9 cellular contexts compared by ENCODE assay signal in genomic region chrX:134753185-134754008, GRCh38. TPM values are rescaled to one million over a fixed set of nuclear protein-coding genes. Genes with fewer than 3 reads are reported as not detected.
DNase-seq lines count a peak whose midpoint lies in the region; ATAC-seq, FAIRE-seq and TF ChIP-seq lines count a peak whose summit lies in the region.
"Had no signal": no experiment of that assay in that cellular context is flagged by ENCODE, and none has a peak within 500 bp of the region (broad histone marks: within the 10 kb centered on the region; RNA-seq: fewer than 3 reads in every experiment).

No MANE protein-coding gene starts in this region.

- peak; percentile 42 for DNase-seq in EL
- DNase-seq in NCI-H1694 (lab: John Stamatoyannopoulos, UW) = peak; percentile 45
- no peak for DNase-seq in GM12878 (ENCODE audit: low read depth, low spot score)
- DNase-seq in myocyte (ENCODE audit: low read depth) = peak; percentile 64
- DNase-seq in activated CD4-positive, alpha-beta T cell treated with anti-CD3 and anti-CD28 coated beads, Interleukin-2, amount 50 U/mL, for 48 hours = no peak
- DNase-seq in substantia nigra (lab: John Stamatoyannopoulos, UW) = no peak
- no peak for DNase-seq in T-helper 2 cell treated with Interferon-gamma antibody and Interleukin-4, amounts not matched to agents 5 μg/mL and 100 μg/mL, for 36 hours (ENCODE audit: low spot score)
- DNase-seq: activated naive CD4-positive, alpha-beta T cell had no signal

- H3K27ac ChIP-seq in GM12878 (ENCODE audit: control insufficient read depth, insufficient read depth) (no peak overlapping the region), substantia nigra (ENCODE audit: low read depth, low read length, poor library complexity, severe bottlenecking) (no peak overlapping the region)

- peak; percentile 31 for TF ChIP-seq RAD21 in GM12878 (IDR thresholded peaks at IDR 0.05; ENCODE audit: insufficient read depth, low read depth, low read length)

- no peak for TF ChIP-seq POLR2A in GM12878 (IDR thresholded peaks at IDR 0.05; ENCODE audit: low read depth, low read length)

- intact Hi-C loops in GM12878 (cut with micrococcal nuclease; ENCODE audit: unreplicated experiment) = loop anchor here (5.0 kb wide), 1 partner anchor 231 kb away; no protein-coding TSS in a partner anchor

- no peaks in the 10 kb centered on the region for H3K27me3 ChIP-seq in GM12878 (replicated peaks in 1 of 2; ENCODE audit: control insufficient read depth in 2 of 2, insufficient read depth in 2 of 2, low read length in 1 of 2)

- no peaks in the 10 kb centered on the region for H3K36me3 ChIP-seq in GM12878 (ENCODE audit: control insufficient read depth in 2 of 2, insufficient read depth in 2 of 2, low read length in 1 of 2)

- H3K9me3 ChIP-seq in GM12878 (replicated peaks; ENCODE audit: control insufficient read depth, insufficient read depth, low read length) = no peaks in the 10 kb centered on the region

- H3K4me2 ChIP-seq in GM12878 (ENCODE audit: control insufficient read depth, insufficient read depth) = no peak overlapping the region

- H3K4me3 ChIP-seq in GM12878 = no peak overlapping the region

- in situ Hi-C loops in GM12878 (cut with MboI) = no loop called here

- CTCF ChIA-PET in GM12878 (lab: Yijun Ruan, JAX) = interaction anchor here (0.9 to 1.5 kb wide), 4 partner anchors 15 to 270 kb away, joined by 3 to 4 read pairs (median 4); no protein-coding TSS in a partner anchor

- ATAC-seq in GM12878 (no peak), GM21390 (IDR thresholded peaks at IDR 0.05; ENCODE audit: unreplicated experiment) (no peak)

- H3K79me2 ChIP-seq in GM12878 (ENCODE audit: control insufficient read depth, insufficient read depth, low read length) = no peaks in the 10 kb centered on the region

- peaks cover 13% of the 10 kb centered on the region for H3K27me3 Mint-ChIP-seq in T-helper 2 cell treated with Interferon-gamma antibody and Interleukin-4, amounts not matched to agents 5 μg/mL and 100 μg/mL, for 36 hours (ENCODE audit: low read depth)

- H3K9me3 Mint-ChIP-seq in T-helper 2 cell treated with Interferon-gamma antibody and Interleukin-4, amounts not matched to agents 5 μg/mL and 100 μg/mL, for 36 hours = no peaks in the 10 kb centered on the region

- SMC1A ChIA-PET in GM12878 (lab: Charles Lee; ENCODE audit: uncharacterized antibody, unreplicated experiment) = interaction anchor here (1.3 kb wide), 1 partner anchor 23 kb away, joined by 4 read pairs; no protein-coding TSS in a partner anchor

- no peaks in the 10 kb centered on the region for H3K4me1 ChIP-seq in GM12878 (ENCODE audit: control insufficient read depth, insufficient read depth, low read length)

- RAD21 ChIA-PET in GM12878 (lab: Charles Lee; ENCODE audit: unreplicated experiment) = interaction anchor here (1.0 kb wide), 1 partner anchor 233 kb away, joined by 3 read pairs; no protein-coding TSS in a partner anchor

- H3K27ac Mint-ChIP-seq in T-helper 2 cell treated with Interferon-gamma antibody and Interleukin-4, amounts not matched to agents 5 μg/mL and 100 μg/mL, for 36 hours = no peak overlapping the region

- H2AFZ ChIP-seq in GM12878 (ENCODE audit: control insufficient read depth, low read depth, low read length) = no peak overlapping the region

- FAIRE-seq in GM12878 (lab: Jason Lieb, UNC) = no peak

- H3K9ac ChIP-seq in GM12878 (ENCODE audit: control insufficient read depth, insufficient read depth, low read length) = no peak overlapping the region

- peak in 1 of 3 experiments; percentile 13; a peak in 1 of 6 replicates for TF ChIP-seq CTCF in GM12878 (IDR thresholded peaks at IDR 0.05 in 2 of 3, conservative IDR thresholded peaks at IDR 0.05 in 1 of 3; ENCODE audit: control insufficient read depth in 2 of 3, extremely low read depth in 1 of 3, insufficient read depth in 1 of 3, low read depth in 3 of 3, low read length in 3 of 3)

- no peaks in the 10 kb centered on the region for H3K36me3 Mint-ChIP-seq in T-helper 2 cell treated with Interferon-gamma antibody and Interleukin-4, amounts not matched to agents 5 μg/mL and 100 μg/mL, for 36 hours (ENCODE audit: low read depth)

- 50% methylated on average over 14 of the region's 14 CpGs for WGBS in GM12878 (ENCODE audit: insufficient coverage, insufficient replicate concordance, low lambda C conversion rate, missing lambda C conversion rate)

- H3K4me3 Mint-ChIP-seq in T-helper 2 cell treated with Interferon-gamma antibody and Interleukin-4, amounts not matched to agents 5 μg/mL and 100 μg/mL, for 36 hours = no peak overlapping the region

- POLR2A ChIA-PET in GM12878 (lab: Charles Lee) = no interaction called here

- H4K20me1 ChIP-seq in GM12878 (ENCODE audit: control insufficient read depth, insufficient read depth) = no peaks in the 10 kb centered on the region

- BruUV-seq in GM12878 (replicated peaks; lab: Mats Ljungman, UMichigan) = no TSS peak

- no peak for TF ChIP-seq EP300 in GM12878 (IDR thresholded peaks at IDR 0.05; ENCODE audit: borderline replicate concordance in 1 of 2, control insufficient read depth in 1 of 2, low read depth in 2 of 2, low read length in 2 of 2)

- H3K4me1 Mint-ChIP-seq in T-helper 2 cell treated with Interferon-gamma antibody and Interleukin-4, amounts not matched to agents 5 μg/mL and 100 μg/mL, for 36 hours (ENCODE audit: low read depth) = no peaks in the 10 kb centered on the region

TF ChIP-seq in GM12878, 131 proteins besides CTCF, POLR2A, EP300 and RAD21 (continues in another document):
- TF ChIP-seq SKIL (IDR thresholded peaks at IDR 0.05; ENCODE audit: low read depth, poor library complexity, severe bottlenecking) (no peak), PKNOX1 (IDR thresholded peaks at IDR 0.05) (no peak), ELK1 (IDR thresholded peaks at IDR 0.05; ENCODE audit: low read depth, low read length) (no peak), RCOR1 (conservative IDR thresholded peaks at IDR 0.05; ENCODE audit: low read depth, low read length) (no peak)

RNA-seq across cellular contexts. Expression of gene PABIR2, which starts 43.6 kb away (rescaled TPM):
- 30.1 and 34.3 TPM in 2 replicates for total RNA-seq in GM12878 (2013; cell fraction: nucleolus; rRNA removed)
- 12.1 and 14.0 TPM in 2 replicates for total RNA-seq in GM12878 (2014; rRNA removed)
- 12.3 and 15.2 TPM in 2 replicates for total RNA-seq in GM12878 (2014; rRNA removed; fragmentation: Illumina TruSeq; extraction: Trizol)
- total RNA-seq in GM12878 (2021) = 33.5 and 34.2 TPM in 2 replicates
- polyA plus RNA-seq in GM12878 (2011; ENCODE audit: low read depth) = 26.8 TPM
- polyA plus RNA-seq in GM12878 (2011; rRNA removed) = 45.1 and 49.2 TPM in 2 replicates
- polyA plus RNA-seq in GM12878 (2011; cell fraction: cytosol; rRNA removed) = 29.9 and 37.5 TPM in 2 replicates
- 51.2 and 54.9 TPM in 2 replicates for polyA plus RNA-seq in GM12878 (2011; cell fraction: nucleus; rRNA removed)
- polyA plus RNA-seq in GM12878 (2012) = 26.6 and 33.7 TPM in 2 replicates
- polyA plus RNA-seq in GM12878 (2014; fragmentation: Illumina TruSeq; extraction: Trizol) = 52.5 and 60.6 TPM in 2 replicates
- 10 to 100 TPM; 21.2 to 26.7 TPM for polyA plus RNA-seq in GM12878 (2014; fragmentation: Nextera tagmentation; extraction: Ambion mirVana)
- 29.3 and 30.6 TPM in 2 replicates for polyA plus RNA-seq in GM12878 (2014; rRNA removed)
- polyA plus RNA-seq in GM12878 (2016; fragmentation: Nextera tagmentation; extraction: Ambion mirVana) = 10 to 100 TPM; 12.7 to 13.5 TPM
- 23.1 and 24.3 TPM in 2 replicates for polyA minus RNA-seq in GM12878 (2011; rRNA and poly(A)+ RNA removed)
- polyA minus RNA-seq in GM12878 (2011; cell fraction: cytosol; rRNA and poly(A)+ RNA removed) = 13.6 and 19.3 TPM in 2 replicates
- polyA minus RNA-seq in GM12878 (2011; cell fraction: nucleus; rRNA and poly(A)+ RNA removed) = 10.3 and 19.9 TPM in 2 replicates
- total RNA-seq in myocyte = 10.9 and 14.4 TPM in 2 replicates
- 16.4 TPM for polyA plus RNA-seq in myocyte (2012)

Comparison
In these comparisons a context has a peak if more than half of its experiments do, and no peak if none do; other contexts are left out.
1. DNase-seq: peak in EL (single experiment), NCI-H1694 (single experiment) and myocyte (single experiment); none in GM12878 (single experiment), activated CD4-positive, alpha-beta T cell treated with anti-CD3 and anti-CD28 coated beads, Interleukin-2, amount 50 U/mL, for 48 hours (0 of 2), substantia nigra (0 of 49) and T-helper 2 cell treated with Interferon-gamma antibody and Interleukin-4, amounts not matched to agents 5 μg/mL and 100 μg/mL, for 36 hours (single experiment).